In genomic region chr22:38696606-38697005, GRCh38 we compare ENCODE assay signal across 8 cellular contexts. TPM values are rescaled to one million over a fixed set of nuclear protein-coding genes. Genes with fewer than 3 reads are reported as not detected.
DNase-seq lines count a peak whose midpoint lies in the region; ATAC-seq and TF ChIP-seq lines count a peak whose summit lies in the region.

No MANE protein-coding gene starts in this region.

- no peak overlapping the region for H3K56ac ChIP-seq in H9 (ENCODE audit: insufficient read length, low read depth, low read length)

- no peak overlapping the region for H3K4ac ChIP-seq in H9 (ENCODE audit: low read depth, low read length)

- no peak overlapping the region for H2AK5ac ChIP-seq in H9 (ENCODE audit: insufficient read length, low read length)

- TF ChIP-seq CTCF in H9 (conservative IDR thresholded peaks at IDR 0.05) (no peak), nephron progenitor cell (IDR thresholded peaks at IDR 0.05) (no peak)

- H3K4me2 ChIP-seq in H9 (ENCODE audit: insufficient read depth, insufficient read length, low read length), result no peak overlapping the region

- H3K4me1 Mint-ChIP-seq in H9 (peaks cover 35 to 39% of the 10 kb centered on the region in 2 experiments), nephron progenitor cell (peaks cover 46% of the 10 kb centered on the region)
- H3K4me1 Mint-ChIP-seq in T-helper 2 cell treated with Interferon-gamma antibody and Interleukin-4, amounts not matched to agents 5 μg/mL and 100 μg/mL, for 36 hours (ENCODE audit: low read depth), result peaks cover 53% of the 10 kb centered on the region

- H3K23me2 ChIP-seq in H9 (ENCODE audit: insufficient read length, low read depth, low read length, poor library complexity, severe bottlenecking), result peaks cover 10% of the 10 kb centered on the region

- H3K4me3 Mint-ChIP-seq in H9 (no peak overlapping the region), nephron progenitor cell (peak overlapping the region; percentile 13)
- H3K4me3 Mint-ChIP-seq in T-helper 2 cell treated with Interferon-gamma antibody and Interleukin-4, amounts not matched to agents 5 μg/mL and 100 μg/mL, for 36 hours, result peak overlapping the region; percentile 94

- no peak overlapping the region for H3K23ac ChIP-seq in H9 (ENCODE audit: insufficient read length, low read depth, low read length)

- H2BK15ac ChIP-seq in H9 (ENCODE audit: low read depth, low read length), result no peak overlapping the region

- no peak overlapping the region for H2BK5ac ChIP-seq in H9 (ENCODE audit: insufficient read length, low read length)

- H3K4me1 ChIP-seq in H9 (ENCODE audit: insufficient read depth, low read length), result peaks cover 5% of the 10 kb centered on the region

- no peak overlapping the region for H4K91ac ChIP-seq in H9 (ENCODE audit: insufficient read length, low read depth, low read length)

- H3K36me3 Mint-ChIP-seq in H9 (ENCODE audit: insufficient read depth in 1 of 3, low read depth in 3 of 3) (peaks cover 7 to 28% (median 25%) of the 10 kb centered on the region in 3 experiments; a peak in 6 of 7 replicates), nephron progenitor cell (ENCODE audit: low read depth) (peaks cover 39% of the 10 kb centered on the region)
- peaks cover 47% of the 10 kb centered on the region for H3K36me3 Mint-ChIP-seq in T-helper 2 cell treated with Interferon-gamma antibody and Interleukin-4, amounts not matched to agents 5 μg/mL and 100 μg/mL, for 36 hours (ENCODE audit: low read depth)

- H4K5ac ChIP-seq in H9 (ENCODE audit: insufficient read length, low read depth, low read length), result no peak overlapping the region

- no peaks in the 10 kb centered on the region for H3K9me3 Mint-ChIP-seq in H9
- no peaks in the 10 kb centered on the region for H3K9me3 Mint-ChIP-seq in T-helper 2 cell treated with Interferon-gamma antibody and Interleukin-4, amounts not matched to agents 5 μg/mL and 100 μg/mL, for 36 hours
- no peaks in the 10 kb centered on the region for H3K9me3 Mint-ChIP-seq in nephron progenitor cell

- H3K14ac ChIP-seq in H9 (ENCODE audit: insufficient read depth, low read length), result no peak overlapping the region

- DNase-seq in H9 (no peak), dermis blood vessel endothelial cell (peak; percentile 92), nephron progenitor cell (no peak), posterior cingulate gyrus (no peak), cerebellar cortex (ENCODE audit: low spot score) (no peak)
- DNase-seq in T-helper 2 cell treated with Interferon-gamma antibody and Interleukin-4, amounts not matched to agents 5 μg/mL and 100 μg/mL, for 36 hours (ENCODE audit: low spot score), result peak; percentile 53

- peaks cover 3% of the 10 kb centered on the region for H3K79me1 ChIP-seq in H9 (ENCODE audit: insufficient read depth, low read depth, low read length, poor library complexity, severe bottlenecking)

- no peak overlapping the region for H2BK120ac ChIP-seq in H9 (ENCODE audit: low read depth, low read length, poor library complexity, severe bottlenecking)

- whole genome bisulfite sequencing in H9 (ENCODE audit: extremely low coverage, insufficient read length, low lambda C conversion rate), result no CpG with 5 or more reads among the region's 1 CpG

- H4K20me1 ChIP-seq in H9 (ENCODE audit: control insufficient read depth, insufficient read depth, insufficient read length), result no peaks in the 10 kb centered on the region

- no peak for ATAC-seq in GM19035 (IDR thresholded peaks at IDR 0.05; ENCODE audit: unreplicated experiment)
- ATAC-seq in GM18907 (IDR thresholded peaks at IDR 0.05; ENCODE audit: unreplicated experiment), result no peak

- H3K27ac Mint-ChIP-seq in H9, result peak overlapping the region in 2 of 3 experiments; percentile 0 to 1; a peak in 3 of 7 replicates
- H3K27ac Mint-ChIP-seq in T-helper 2 cell treated with Interferon-gamma antibody and Interleukin-4, amounts not matched to agents 5 μg/mL and 100 μg/mL, for 36 hours, result peak overlapping the region; percentile 89
- peak overlapping the region; percentile 37 for H3K27ac Mint-ChIP-seq in nephron progenitor cell

- H3T11ph ChIP-seq in H9 (ENCODE audit: low read length), result no peak overlapping the region

- H3K27ac ChIP-seq in H9 (ENCODE audit: insufficient read length, low read depth, low read length), result no peak overlapping the region

- no peak overlapping the region for H3K18ac ChIP-seq in H9 (ENCODE audit: insufficient read length, low read depth, low read length)

- no peak overlapping the region for H2BK12ac ChIP-seq in H9 (ENCODE audit: insufficient read length, low read depth, low read length)

- H2BK20ac ChIP-seq in H9 (ENCODE audit: low read depth, low read length, poor library complexity, severe bottlenecking), result no peak overlapping the region

- H4K8ac ChIP-seq in H9 (replicated peaks; ENCODE audit: insufficient read length, low read depth, low read length), result no peak overlapping the region

- H3K27me3 ChIP-seq in H9 (ENCODE audit: insufficient read depth, low read length), result no peaks in the 10 kb centered on the region

- H2AFZ ChIP-seq in H9 (ENCODE audit: low read length), result no peak overlapping the region

- intact Hi-C loops in posterior cingulate gyrus (cut with DNase I), result no loop called here

- H3K79me2 ChIP-seq in H9 (ENCODE audit: insufficient read depth, low read length), result peaks cover 9% of the 10 kb centered on the region

- no peaks in the 10 kb centered on the region for H3K9me3 ChIP-seq in H9 (ENCODE audit: control insufficient read depth, low read depth, low read length)

- no peaks in the 10 kb centered on the region for H3K27me3 Mint-ChIP-seq in H9 (ENCODE audit: low read depth)
- H3K27me3 Mint-ChIP-seq in T-helper 2 cell treated with Interferon-gamma antibody and Interleukin-4, amounts not matched to agents 5 μg/mL and 100 μg/mL, for 36 hours (ENCODE audit: low read depth), result no peaks in the 10 kb centered on the region
- H3K27me3 Mint-ChIP-seq in nephron progenitor cell (ENCODE audit: low read depth, poor library complexity), result no peaks in the 10 kb centered on the region

- no peak overlapping the region for H3K9ac ChIP-seq in H9 (ENCODE audit: extremely low read depth, insufficient read length, low read length)

RNA-seq across cellular contexts. Expression of gene JOSD1, which starts 4.1 kb away (rescaled TPM):
- total RNA-seq in H9 (2021) (18.3 and 19.2 TPM in 2 replicates), dermis blood vessel endothelial cell (98.4 and 117 TPM in 2 replicates)

RNA-seq across cellular contexts. Expression of gene GTPBP1, which starts 9.1 kb away (rescaled TPM):
- total RNA-seq in H9 (2021), result 108 TPM in 2 replicates
- total RNA-seq in dermis blood vessel endothelial cell, result 35.1 and 46.7 TPM in 2 replicates

RNA-seq across cellular contexts. Expression of gene TOMM22, which starts 14.8 kb away (rescaled TPM):
- total RNA-seq in H9 (2021) (128 TPM in 2 replicates), dermis blood vessel endothelial cell (59.8 and 76.6 TPM in 2 replicates)

RNA-seq across cellular contexts. Expression of gene CBY1, which starts 40.2 kb away (rescaled TPM):
- total RNA-seq in H9 (2021), result 24.8 and 26.6 TPM in 2 replicates
- total RNA-seq in dermis blood vessel endothelial cell, result 15.1 and 18.4 TPM in 2 replicates

RNA-seq across cellular contexts. Expression of gene FAM227A, which starts 40.4 kb away (rescaled TPM):
- total RNA-seq in H9 (2021), result 3.6 and 4.2 TPM in 2 replicates
- 0.34 and 0.65 TPM in 2 replicates for total RNA-seq in dermis blood vessel endothelial cell

Comparison
In these comparisons a context has a peak if more than half of its experiments do, and no peak if none do; other contexts are left out.
1. DNase-seq: peak in T-helper 2 cell treated with Interferon-gamma antibody and Interleukin-4, amounts not matched to agents 5 μg/mL and 100 μg/mL, for 36 hours (single experiment) and dermis blood vessel endothelial cell (single experiment); none in H9 (single experiment), nephron progenitor cell (single experiment), posterior cingulate gyrus (0 of 10) and cerebellar cortex (single experiment).
2. H3K27ac Mint-ChIP-seq: peak in every context shown above with its lines; median percentile 89 in T-helper 2 cell treated with Interferon-gamma antibody and Interleukin-4, amounts not matched to agents 5 μg/mL and 100 μg/mL, for 36 hours; 37 in nephron progenitor cell; 0 in H9.
3. H3K4me3 Mint-ChIP-seq: peak in T-helper 2 cell treated with Interferon-gamma antibody and Interleukin-4, amounts not matched to agents 5 μg/mL and 100 μg/mL, for 36 hours (single experiment) and nephron progenitor cell (single experiment); none in H9 (0 of 2).